22 cellular contexts compared by ENCODE assay signal in genomic region chr12:74644681-74645080, GRCh38.
"Had no signal": no experiment of that assay in that cellular context is flagged by ENCODE, and none has a peak within 500 bp of the region (broad histone marks: within the 10 kb centered on the region; RNA-seq: fewer than 3 reads in every experiment).

No MANE protein-coding gene starts in this region.

- H3K4me3 Mint-ChIP-seq: effector memory CD8-positive, alpha-beta T cell; immature natural killer cell; naive B cell; nephron progenitor cell; stimulated activated effector memory CD8-positive, alpha-beta T cell treated with anti-CD3 and anti-CD28 coated beads, Interleukin-12 subunit alpha, Interleukin-12 subunit beta, amount 100 ng/mL, for 72 hours had no signal

- H3K9me3 Mint-ChIP-seq: effector memory CD8-positive, alpha-beta T cell; naive B cell; nephron progenitor cell; stimulated activated effector memory CD8-positive, alpha-beta T cell treated with anti-CD3 and anti-CD28 coated beads, Interleukin-12 subunit alpha, Interleukin-12 subunit beta, amount 100 ng/mL, for 72 hours had no signal

- DNase-seq: effector memory CD8-positive, alpha-beta T cell; immature natural killer cell; left cardiac atrium; left ventricle myocardium inferior; lower lobe of right lung; mesenchymal stem cell; midbrain; naive B cell; nephron progenitor cell; psoas muscle; retina; right lobe of liver; stimulated activated CD4-positive, alpha-beta T cell treated with anti-CD3 and anti-CD28 coated beads, Interleukin-4, amount 100 ng/mL, for 1 hour; stimulated activated CD8-positive, alpha-beta memory T cell treated with anti-CD3 and anti-CD28 coated beads, Interleukin-4, amount 100 ng/mL, for 48 hours; stimulated activated naive CD8-positive, alpha-beta T cell treated with anti-CD3 and anti-CD28 coated beads, Interleukin-15, Interleukin-2, amounts not matched to agents 100 U/mL and 50 U/mL, for 24 hours; transverse colon had no signal

- H3K9me3 ChIP-seq: esophagus muscularis mucosa, gastroesophageal sphincter, left ventricle myocardium inferior, lower lobe of right lung, psoas muscle, right lobe of liver, thoracic aorta, transverse colon had no signal

- H3K4me1 Mint-ChIP-seq: immature natural killer cell; naive B cell; nephron progenitor cell; stimulated activated effector memory CD8-positive, alpha-beta T cell treated with anti-CD3 and anti-CD28 coated beads, Interleukin-12 subunit alpha, Interleukin-12 subunit beta, amount 100 ng/mL, for 72 hours had no signal

- ATAC-seq: effector memory CD8-positive, alpha-beta T cell; gastroesophageal sphincter; left cardiac atrium; lower lobe of right lung; psoas muscle; right lobe of liver; stimulated activated effector memory CD8-positive, alpha-beta T cell treated with anti-CD3 and anti-CD28 coated beads, Interleukin-12 subunit alpha, Interleukin-12 subunit beta, amount 100 ng/mL, for 72 hours; stimulated activated naive CD8-positive, alpha-beta T cell treated with anti-CD3 and anti-CD28 coated beads, Interleukin-15, Interleukin-2, amounts not matched to agents 100 U/mL and 50 U/mL, for 24 hours had no signal

- H3K79me2 ChIP-seq: parathyroid adenoma had no signal

- H3K4me3 ChIP-seq: esophagus muscularis mucosa, gastroesophageal sphincter, left ventricle myocardium inferior, lower lobe of right lung, psoas muscle, right lobe of liver, thoracic aorta, transverse colon had no signal

- H3K27me3 ChIP-seq: esophagus muscularis mucosa, gastroesophageal sphincter, right lobe of liver, transverse colon had no signal

- H2AFZ ChIP-seq: parathyroid adenoma had no signal

- H3K27ac ChIP-seq: epithelial cell of prostate, esophagus muscularis mucosa, gastroesophageal sphincter, left ventricle myocardium inferior, lower lobe of right lung, parathyroid adenoma, psoas muscle, right lobe of liver, thoracic aorta, transverse colon had no signal

- H3K27me3 Mint-ChIP-seq: effector memory CD8-positive, alpha-beta T cell had no signal

- H3K36me3 ChIP-seq: esophagus muscularis mucosa, gastroesophageal sphincter, left ventricle myocardium inferior, lower lobe of right lung, right lobe of liver, thoracic aorta, transverse colon had no signal

- H3K4me1 ChIP-seq: esophagus muscularis mucosa, gastroesophageal sphincter, left ventricle myocardium inferior, lower lobe of right lung, parathyroid adenoma, psoas muscle, right lobe of liver, transverse colon had no signal

- H3K36me3 Mint-ChIP-seq: immature natural killer cell; naive B cell; stimulated activated effector memory CD8-positive, alpha-beta T cell treated with anti-CD3 and anti-CD28 coated beads, Interleukin-12 subunit alpha, Interleukin-12 subunit beta, amount 100 ng/mL, for 72 hours had no signal

- H3K9ac ChIP-seq: parathyroid adenoma had no signal
